In genomic region chr9:99285965-99286364, GRCh38 we compare ENCODE assay signal across 29 cellular contexts.
"Had no signal": no experiment of that assay in that cellular context is flagged by ENCODE, and none has a peak within 500 bp of the region (broad histone marks: within the 10 kb centered on the region; RNA-seq: fewer than 3 reads in every experiment).

No MANE protein-coding gene starts in this region.

- H3K4me1 ChIP-seq: left lung, lower lobe of right lung, right atrium auricular region, suprapubic skin, tibial nerve, upper lobe of left lung, vagina had no signal

- H3K27me3 ChIP-seq: neutrophil, ovary, right atrium auricular region, tibial nerve, upper lobe of left lung, vagina had no signal

- H3K4me3 Mint-ChIP-seq: immature natural killer cell; naive thymus-derived CD8-positive, alpha-beta T cell; nephron; neural crest cell; stimulated activated naive CD8-positive, alpha-beta T cell treated with anti-CD3 and anti-CD28 coated beads, Interleukin-15, Interleukin-2, amounts not matched to agents 100 ng/mL and 50 ng/mL, for 24 hours had no signal

- H3K9me3 Mint-ChIP-seq: immature natural killer cell; naive thymus-derived CD8-positive, alpha-beta T cell; nephron; neural crest cell; stimulated activated naive CD8-positive, alpha-beta T cell treated with anti-CD3 and anti-CD28 coated beads, Interleukin-15, Interleukin-2, amounts not matched to agents 100 ng/mL and 50 ng/mL, for 24 hours had no signal

- H3K27ac ChIP-seq: left lung, lower lobe of right lung, neutrophil, ovary, right atrium auricular region, skin epidermis, suprapubic skin, thoracic aorta, upper lobe of left lung, vagina had no signal

- DNase-seq: hypothalamus; immature natural killer cell; kidney; left colon; left lung; lower lobe of right lung; mammary epithelial cell; mesenchymal stem cell; naive thymus-derived CD8-positive, alpha-beta T cell; occipital lobe; ovary; stimulated activated CD4-positive, alpha-beta T cell treated with anti-CD3 and anti-CD28 coated beads, Interleukin-12 subunit alpha, Interleukin-12 subunit beta, amount 100 ng/mL, for 4 hours; stimulated activated CD4-positive, alpha-beta T cell treated with anti-CD3 and anti-CD28 coated beads, Interleukin-15, amount 100 ng/mL, for 24 hours; stimulated activated CD4-positive, alpha-beta T cell treated with anti-CD3 and anti-CD28 coated beads, Interleukin-2, amount 100 ng/mL, for 24 hours; stimulated activated CD4-positive, alpha-beta T cell treated with anti-CD3 and anti-CD28 coated beads, Interleukin-4, amount 100 ng/mL, for 1 hour; stimulated activated naive CD4-positive, alpha-beta T cell; upper lobe of left lung had no signal

- H3K36me3 ChIP-seq: left lung, lower lobe of right lung, neutrophil, ovary, right atrium auricular region, suprapubic skin, thoracic aorta, tibial nerve, upper lobe of left lung, vagina had no signal

- H3K9me3 ChIP-seq: left lung, lower lobe of right lung, neutrophil, ovary, right atrium auricular region, suprapubic skin, thoracic aorta, tibial nerve, upper lobe of left lung, vagina had no signal

- H3K4me1 Mint-ChIP-seq: immature natural killer cell, nephron, neural crest cell had no signal

- H3K27me3 Mint-ChIP-seq: progenitor cell of endocrine pancreas had no signal

- H3K4me3 ChIP-seq: left lung, lower lobe of right lung, ovary, right atrium auricular region, skin epidermis, suprapubic skin, thoracic aorta, tibial nerve, upper lobe of left lung, vagina had no signal

- H3K36me3 Mint-ChIP-seq: immature natural killer cell; naive thymus-derived CD8-positive, alpha-beta T cell had no signal

- ATAC-seq: left colon; left lung; lower lobe of right lung; naive thymus-derived CD8-positive, alpha-beta T cell; sciatic nerve had no signal

- H3K27ac Mint-ChIP-seq: immature natural killer cell; naive thymus-derived CD8-positive, alpha-beta T cell; nephron; progenitor cell of endocrine pancreas; stimulated activated naive CD8-positive, alpha-beta T cell treated with anti-CD3 and anti-CD28 coated beads, Interleukin-15, Interleukin-2, amounts not matched to agents 100 ng/mL and 50 ng/mL, for 24 hours had no signal
